In genomic region chr7:55018361-55019328, GRCh38 we compare ENCODE assay signal across 8 cellular contexts. TPM values are rescaled to one million over a fixed set of nuclear protein-coding genes. Genes with fewer than 3 reads are reported as not detected.
DNase-seq lines count a peak whose midpoint lies in the region; ATAC-seq and TF ChIP-seq lines count a peak whose summit lies in the region.

EGFR (plus strand) TSS chr7:55019017; CDS start chr7:55019278, 261 bp downstream.

- no peaks in the 10 kb centered on the region for H3K27me3 ChIP-seq in aorta (ENCODE audit: control insufficient read depth in 1 of 2, insufficient read depth in 2 of 2, low read length in 1 of 2)

- no peaks in the 10 kb centered on the region for H3K9me3 ChIP-seq in aorta (ENCODE audit: control insufficient read depth, low read length)
- H3K9me3 ChIP-seq in OCI-LY7 (ENCODE audit: low read length) = no peaks in the 10 kb centered on the region

- H3K9me2 ChIP-seq in OCI-LY7 (ENCODE audit: insufficient read depth, low read length) = no peaks in the 10 kb centered on the region

- no peak within 1 kb of the TSS for H2AFZ ChIP-seq in OCI-LY7 (ENCODE audit: low read length)

- no TSS peak for BruUV-seq in OCI-LY7 (replicated peaks; lab: Mats Ljungman, UMichigan)

- H3K4me3 ChIP-seq in fibroblast of the aortic adventitia (ENCODE audit: low read depth, low read length) (peak within 1 kb of the TSS; percentile 79), aorta (ENCODE audit: low read length in 2 of 2) (peak within 1 kb of the TSS; percentile 84 to 88), OCI-LY7 (ENCODE audit: low read depth, low read length, poor library complexity, severe bottlenecking) (no peak within 1 kb of the TSS)

- CTCF ChIA-PET in OCI-LY7 (lab: Charles Lee; ENCODE audit: unreplicated experiment) = no interaction called here

- H3K27ac ChIP-seq in aorta (ENCODE audit: low read depth in 1 of 2, low read length in 2 of 2) = peak within 1 kb of the TSS; percentile 15 to 91
- no peak within 1 kb of the TSS for H3K27ac ChIP-seq in OCI-LY7 (ENCODE audit: low read depth, low read length, poor library complexity, severe bottlenecking)

- ATAC-seq in GM19351 (IDR thresholded peaks at IDR 0.05; ENCODE audit: unreplicated experiment) (peak; percentile 37), aorta (ENCODE audit: low FRiP score) (peak; percentile 91), HG02571 (IDR thresholded peaks at IDR 0.05; ENCODE audit: unreplicated experiment) (no peak)

- DNase-seq in A172 (ENCODE audit: low spot score) (peak; percentile 85), SW480 (ENCODE audit: low spot score) (peak; percentile 73), fibroblast of the aortic adventitia (ENCODE audit: low read depth) (peak; percentile 76), myocyte (ENCODE audit: low read depth) (peak; percentile 84), aorta (peak; percentile 88 to 94), OCI-LY7 (ENCODE audit: low spot score) (no peak)

- H3K4me2 ChIP-seq in OCI-LY7 (ENCODE audit: low read length) = no peak within 1 kb of the TSS

- WGBS in aorta, 2 donors = 1% methylated on average over 83 to 98 of the region's 98 CpGs

- H4K20me1 ChIP-seq in OCI-LY7 (ENCODE audit: insufficient read depth, low read length) = no peaks in the 10 kb centered on the region

- POLR2A ChIA-PET in OCI-LY7 (lab: Charles Lee) = no interaction called here

- no peaks in the 10 kb centered on the region for H3K4me1 ChIP-seq in aorta (ENCODE audit: control insufficient read depth in 1 of 2, insufficient read depth in 2 of 2, low read length in 2 of 2)
- no peaks in the 10 kb centered on the region for H3K4me1 ChIP-seq in OCI-LY7 (ENCODE audit: insufficient read depth, low read length, poor library complexity, severe bottlenecking)

- TF ChIP-seq CTCF in fibroblast of the aortic adventitia (IDR thresholded peaks at IDR 0.05; ENCODE audit: insufficient read depth, low read length) = no peak
- no peak for TF ChIP-seq CTCF in OCI-LY7 (conservative IDR thresholded peaks at IDR 0.05; ENCODE audit: low read length)

- no peaks in the 10 kb centered on the region for H3K36me3 ChIP-seq in aorta (ENCODE audit: control insufficient read depth in 1 of 2, insufficient read depth in 2 of 2, low read length in 1 of 2)
- H3K36me3 ChIP-seq in OCI-LY7 (ENCODE audit: insufficient read depth, low read length) = no peaks in the 10 kb centered on the region

- no peaks in the 10 kb centered on the region for H3K79me2 ChIP-seq in OCI-LY7 (ENCODE audit: insufficient read depth, low read depth, low read length)

- intact Hi-C loops in aorta (cut with DNase I) = loop anchor here (2.0 to 10.0 kb wide), 4 partner anchors 34 to 236 kb away; no protein-coding TSS in a partner anchor
- intact Hi-C loops in OCI-LY7 (cut with micrococcal nuclease; ENCODE audit: unreplicated experiment) = no loop called here

RNA-seq across cellular contexts. Expression of gene EGFR, which starts in this region (rescaled TPM):
- total RNA-seq in A172 (2014; rRNA removed; shearing (Covaris generic)) = 75.4 and 79.3 TPM in 2 replicates
- 48.3 and 147 TPM in 2 replicates for total RNA-seq in fibroblast of the aortic adventitia (ENCODE audit: low replicate concordance)
- total RNA-seq in myocyte = 22.5 and 32.4 TPM in 2 replicates
- 15.6 TPM for polyA plus RNA-seq in myocyte (2012)
- total RNA-seq in aorta = 10 to 100 TPM; 70.5 to 72.4 TPM
- 10 to 100 TPM in 1 of 2 donors, 1 to 10 TPM in 1; 3.0 to 11.3 TPM for polyA plus RNA-seq in aorta
- total RNA-seq in OCI-LY7 (2014; rRNA removed; shearing (Covaris generic)) = 0.18 TPM in 1 of 2 replicates, not detected in the other
- total RNA-seq in OCI-LY7 (2022) = 0.15 and 0.27 TPM in 2 replicates

Comparison
In these comparisons a context has a peak if more than half of its experiments do, and no peak if none do; other contexts are left out.
1. RNA of gene EGFR (total RNA-seq): 48.3 to 147 TPM in fibroblast of the aortic adventitia, 75.4 to 79.3 TPM in A172, 70.5 to 72.4 TPM in aorta and 22.5 to 32.4 TPM in myocyte; 0.15 to 0.27 TPM in OCI-LY7; every median in the first group is over 10 times any median in the second.